Comparison of ENCODE assay signal across 1 cellular context in the genomic region with DNA sequence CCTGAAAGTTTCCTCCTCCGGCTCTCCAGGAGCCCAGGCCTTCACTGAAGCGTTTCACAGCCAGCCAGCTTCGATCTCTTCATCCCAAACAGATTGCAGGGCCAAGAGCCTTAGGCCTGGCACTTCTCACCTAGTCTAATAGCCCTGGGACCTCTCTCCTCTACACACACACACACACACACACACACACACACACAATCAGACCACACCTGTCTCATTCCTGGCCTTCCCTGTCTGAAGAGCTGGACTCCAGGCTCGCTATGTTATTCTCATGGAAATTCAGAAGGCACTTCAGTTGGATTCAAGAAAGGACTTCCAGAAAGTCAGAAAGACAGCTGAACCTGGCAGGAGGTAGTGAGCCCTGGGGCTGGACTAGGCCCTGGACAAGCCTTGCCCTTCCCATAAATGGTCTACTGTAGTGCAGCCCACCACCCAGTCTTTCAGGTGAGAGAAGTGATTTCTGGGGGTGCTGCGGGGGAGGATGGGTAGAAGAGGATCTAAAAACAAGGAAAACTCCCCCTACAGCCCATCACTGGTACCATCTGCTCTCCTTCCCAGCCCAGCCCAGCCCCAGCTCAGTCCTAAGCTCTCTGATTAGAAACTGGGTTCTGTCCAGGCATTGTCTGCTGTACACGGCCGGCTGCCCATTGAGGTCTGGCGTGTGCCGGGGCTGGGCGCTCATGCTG.
A peak's percentile ranks its signal among the peaks of the same experiment; 100 is the strongest.
TF ChIP-seq lines count a peak whose summit lies in the region.

No MANE protein-coding gene starts in this region.

TF ChIP-seq in K562, 482 proteins besides CTCF, POLR2A, EP300 and RAD21 (continued from another document and continues in another):
- TF ChIP-seq, protein P1, sequence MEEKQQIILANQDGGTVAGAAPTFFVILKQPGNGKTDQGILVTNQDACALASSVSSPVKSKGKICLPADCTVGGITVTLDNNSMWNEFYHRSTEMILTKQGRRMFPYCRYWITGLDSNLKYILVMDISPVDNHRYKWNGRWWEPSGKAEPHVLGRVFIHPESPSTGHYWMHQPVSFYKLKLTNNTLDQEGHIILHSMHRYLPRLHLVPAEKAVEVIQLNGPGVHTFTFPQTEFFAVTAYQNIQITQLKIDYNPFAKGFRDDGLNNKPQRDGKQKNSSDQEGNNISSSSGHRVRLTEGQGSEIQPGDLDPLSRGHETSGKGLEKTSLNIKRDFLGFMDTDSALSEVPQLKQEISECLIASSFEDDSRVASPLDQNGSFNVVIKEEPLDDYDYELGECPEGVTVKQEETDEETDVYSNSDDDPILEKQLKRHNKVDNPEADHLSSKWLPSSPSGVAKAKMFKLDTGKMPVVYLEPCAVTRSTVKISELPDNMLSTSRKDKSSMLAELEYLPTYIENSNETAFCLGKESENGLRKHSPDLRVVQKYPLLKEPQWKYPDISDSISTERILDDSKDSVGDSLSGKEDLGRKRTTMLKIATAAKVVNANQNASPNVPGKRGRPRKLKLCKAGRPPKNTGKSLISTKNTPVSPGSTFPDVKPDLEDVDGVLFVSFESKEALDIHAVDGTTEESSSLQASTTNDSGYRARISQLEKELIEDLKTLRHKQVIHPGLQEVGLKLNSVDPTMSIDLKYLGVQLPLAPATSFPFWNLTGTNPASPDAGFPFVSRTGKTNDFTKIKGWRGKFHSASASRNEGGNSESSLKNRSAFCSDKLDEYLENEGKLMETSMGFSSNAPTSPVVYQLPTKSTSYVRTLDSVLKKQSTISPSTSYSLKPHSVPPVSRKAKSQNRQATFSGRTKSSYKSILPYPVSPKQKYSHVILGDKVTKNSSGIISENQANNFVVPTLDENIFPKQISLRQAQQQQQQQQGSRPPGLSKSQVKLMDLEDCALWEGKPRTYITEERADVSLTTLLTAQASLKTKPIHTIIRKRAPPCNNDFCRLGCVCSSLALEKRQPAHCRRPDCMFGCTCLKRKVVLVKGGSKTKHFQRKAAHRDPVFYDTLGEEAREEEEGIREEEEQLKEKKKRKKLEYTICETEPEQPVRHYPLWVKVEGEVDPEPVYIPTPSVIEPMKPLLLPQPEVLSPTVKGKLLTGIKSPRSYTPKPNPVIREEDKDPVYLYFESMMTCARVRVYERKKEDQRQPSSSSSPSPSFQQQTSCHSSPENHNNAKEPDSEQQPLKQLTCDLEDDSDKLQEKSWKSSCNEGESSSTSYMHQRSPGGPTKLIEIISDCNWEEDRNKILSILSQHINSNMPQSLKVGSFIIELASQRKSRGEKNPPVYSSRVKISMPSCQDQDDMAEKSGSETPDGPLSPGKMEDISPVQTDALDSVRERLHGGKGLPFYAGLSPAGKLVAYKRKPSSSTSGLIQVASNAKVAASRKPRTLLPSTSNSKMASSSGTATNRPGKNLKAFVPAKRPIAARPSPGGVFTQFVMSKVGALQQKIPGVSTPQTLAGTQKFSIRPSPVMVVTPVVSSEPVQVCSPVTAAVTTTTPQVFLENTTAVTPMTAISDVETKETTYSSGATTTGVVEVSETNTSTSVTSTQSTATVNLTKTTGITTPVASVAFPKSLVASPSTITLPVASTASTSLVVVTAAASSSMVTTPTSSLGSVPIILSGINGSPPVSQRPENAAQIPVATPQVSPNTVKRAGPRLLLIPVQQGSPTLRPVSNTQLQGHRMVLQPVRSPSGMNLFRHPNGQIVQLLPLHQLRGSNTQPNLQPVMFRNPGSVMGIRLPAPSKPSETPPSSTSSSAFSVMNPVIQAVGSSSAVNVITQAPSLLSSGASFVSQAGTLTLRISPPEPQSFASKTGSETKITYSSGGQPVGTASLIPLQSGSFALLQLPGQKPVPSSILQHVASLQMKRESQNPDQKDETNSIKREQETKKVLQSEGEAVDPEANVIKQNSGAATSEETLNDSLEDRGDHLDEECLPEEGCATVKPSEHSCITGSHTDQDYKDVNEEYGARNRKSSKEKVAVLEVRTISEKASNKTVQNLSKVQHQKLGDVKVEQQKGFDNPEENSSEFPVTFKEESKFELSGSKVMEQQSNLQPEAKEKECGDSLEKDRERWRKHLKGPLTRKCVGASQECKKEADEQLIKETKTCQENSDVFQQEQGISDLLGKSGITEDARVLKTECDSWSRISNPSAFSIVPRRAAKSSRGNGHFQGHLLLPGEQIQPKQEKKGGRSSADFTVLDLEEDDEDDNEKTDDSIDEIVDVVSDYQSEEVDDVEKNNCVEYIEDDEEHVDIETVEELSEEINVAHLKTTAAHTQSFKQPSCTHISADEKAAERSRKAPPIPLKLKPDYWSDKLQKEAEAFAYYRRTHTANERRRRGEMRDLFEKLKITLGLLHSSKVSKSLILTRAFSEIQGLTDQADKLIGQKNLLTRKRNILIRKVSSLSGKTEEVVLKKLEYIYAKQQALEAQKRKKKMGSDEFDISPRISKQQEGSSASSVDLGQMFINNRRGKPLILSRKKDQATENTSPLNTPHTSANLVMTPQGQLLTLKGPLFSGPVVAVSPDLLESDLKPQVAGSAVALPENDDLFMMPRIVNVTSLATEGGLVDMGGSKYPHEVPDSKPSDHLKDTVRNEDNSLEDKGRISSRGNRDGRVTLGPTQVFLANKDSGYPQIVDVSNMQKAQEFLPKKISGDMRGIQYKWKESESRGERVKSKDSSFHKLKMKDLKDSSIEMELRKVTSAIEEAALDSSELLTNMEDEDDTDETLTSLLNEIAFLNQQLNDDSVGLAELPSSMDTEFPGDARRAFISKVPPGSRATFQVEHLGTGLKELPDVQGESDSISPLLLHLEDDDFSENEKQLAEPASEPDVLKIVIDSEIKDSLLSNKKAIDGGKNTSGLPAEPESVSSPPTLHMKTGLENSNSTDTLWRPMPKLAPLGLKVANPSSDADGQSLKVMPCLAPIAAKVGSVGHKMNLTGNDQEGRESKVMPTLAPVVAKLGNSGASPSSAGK (IDR thresholded peaks at IDR 0.05): no peak
- peak; percentile 74; the same call in 1 of the 2 replicates for TF ChIP-seq BCOR (IDR thresholded peaks at IDR 0.05)
- TF ChIP-seq RFX1 (IDR thresholded peaks at IDR 0.05): no peak
- no peak for TF ChIP-seq TAF7 (tag; IDR thresholded peaks at IDR 0.05)
- TF ChIP-seq, protein P2, sequence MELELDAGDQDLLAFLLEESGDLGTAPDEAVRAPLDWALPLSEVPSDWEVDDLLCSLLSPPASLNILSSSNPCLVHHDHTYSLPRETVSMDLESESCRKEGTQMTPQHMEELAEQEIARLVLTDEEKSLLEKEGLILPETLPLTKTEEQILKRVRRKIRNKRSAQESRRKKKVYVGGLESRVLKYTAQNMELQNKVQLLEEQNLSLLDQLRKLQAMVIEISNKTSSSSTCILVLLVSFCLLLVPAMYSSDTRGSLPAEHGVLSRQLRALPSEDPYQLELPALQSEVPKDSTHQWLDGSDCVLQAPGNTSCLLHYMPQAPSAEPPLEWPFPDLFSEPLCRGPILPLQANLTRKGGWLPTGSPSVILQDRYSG (tag; conservative IDR thresholded peaks at IDR 0.05; ENCODE audit: low read depth): no peak
- TF ChIP-seq ARID1B (IDR thresholded peaks at IDR 0.05): 0 out of 2 replicates have a peak, but pooled peaks have one; percentile 22
- no peak for TF ChIP-seq CSDE1 (IDR thresholded peaks at IDR 0.05)
- TF ChIP-seq, protein P3, sequence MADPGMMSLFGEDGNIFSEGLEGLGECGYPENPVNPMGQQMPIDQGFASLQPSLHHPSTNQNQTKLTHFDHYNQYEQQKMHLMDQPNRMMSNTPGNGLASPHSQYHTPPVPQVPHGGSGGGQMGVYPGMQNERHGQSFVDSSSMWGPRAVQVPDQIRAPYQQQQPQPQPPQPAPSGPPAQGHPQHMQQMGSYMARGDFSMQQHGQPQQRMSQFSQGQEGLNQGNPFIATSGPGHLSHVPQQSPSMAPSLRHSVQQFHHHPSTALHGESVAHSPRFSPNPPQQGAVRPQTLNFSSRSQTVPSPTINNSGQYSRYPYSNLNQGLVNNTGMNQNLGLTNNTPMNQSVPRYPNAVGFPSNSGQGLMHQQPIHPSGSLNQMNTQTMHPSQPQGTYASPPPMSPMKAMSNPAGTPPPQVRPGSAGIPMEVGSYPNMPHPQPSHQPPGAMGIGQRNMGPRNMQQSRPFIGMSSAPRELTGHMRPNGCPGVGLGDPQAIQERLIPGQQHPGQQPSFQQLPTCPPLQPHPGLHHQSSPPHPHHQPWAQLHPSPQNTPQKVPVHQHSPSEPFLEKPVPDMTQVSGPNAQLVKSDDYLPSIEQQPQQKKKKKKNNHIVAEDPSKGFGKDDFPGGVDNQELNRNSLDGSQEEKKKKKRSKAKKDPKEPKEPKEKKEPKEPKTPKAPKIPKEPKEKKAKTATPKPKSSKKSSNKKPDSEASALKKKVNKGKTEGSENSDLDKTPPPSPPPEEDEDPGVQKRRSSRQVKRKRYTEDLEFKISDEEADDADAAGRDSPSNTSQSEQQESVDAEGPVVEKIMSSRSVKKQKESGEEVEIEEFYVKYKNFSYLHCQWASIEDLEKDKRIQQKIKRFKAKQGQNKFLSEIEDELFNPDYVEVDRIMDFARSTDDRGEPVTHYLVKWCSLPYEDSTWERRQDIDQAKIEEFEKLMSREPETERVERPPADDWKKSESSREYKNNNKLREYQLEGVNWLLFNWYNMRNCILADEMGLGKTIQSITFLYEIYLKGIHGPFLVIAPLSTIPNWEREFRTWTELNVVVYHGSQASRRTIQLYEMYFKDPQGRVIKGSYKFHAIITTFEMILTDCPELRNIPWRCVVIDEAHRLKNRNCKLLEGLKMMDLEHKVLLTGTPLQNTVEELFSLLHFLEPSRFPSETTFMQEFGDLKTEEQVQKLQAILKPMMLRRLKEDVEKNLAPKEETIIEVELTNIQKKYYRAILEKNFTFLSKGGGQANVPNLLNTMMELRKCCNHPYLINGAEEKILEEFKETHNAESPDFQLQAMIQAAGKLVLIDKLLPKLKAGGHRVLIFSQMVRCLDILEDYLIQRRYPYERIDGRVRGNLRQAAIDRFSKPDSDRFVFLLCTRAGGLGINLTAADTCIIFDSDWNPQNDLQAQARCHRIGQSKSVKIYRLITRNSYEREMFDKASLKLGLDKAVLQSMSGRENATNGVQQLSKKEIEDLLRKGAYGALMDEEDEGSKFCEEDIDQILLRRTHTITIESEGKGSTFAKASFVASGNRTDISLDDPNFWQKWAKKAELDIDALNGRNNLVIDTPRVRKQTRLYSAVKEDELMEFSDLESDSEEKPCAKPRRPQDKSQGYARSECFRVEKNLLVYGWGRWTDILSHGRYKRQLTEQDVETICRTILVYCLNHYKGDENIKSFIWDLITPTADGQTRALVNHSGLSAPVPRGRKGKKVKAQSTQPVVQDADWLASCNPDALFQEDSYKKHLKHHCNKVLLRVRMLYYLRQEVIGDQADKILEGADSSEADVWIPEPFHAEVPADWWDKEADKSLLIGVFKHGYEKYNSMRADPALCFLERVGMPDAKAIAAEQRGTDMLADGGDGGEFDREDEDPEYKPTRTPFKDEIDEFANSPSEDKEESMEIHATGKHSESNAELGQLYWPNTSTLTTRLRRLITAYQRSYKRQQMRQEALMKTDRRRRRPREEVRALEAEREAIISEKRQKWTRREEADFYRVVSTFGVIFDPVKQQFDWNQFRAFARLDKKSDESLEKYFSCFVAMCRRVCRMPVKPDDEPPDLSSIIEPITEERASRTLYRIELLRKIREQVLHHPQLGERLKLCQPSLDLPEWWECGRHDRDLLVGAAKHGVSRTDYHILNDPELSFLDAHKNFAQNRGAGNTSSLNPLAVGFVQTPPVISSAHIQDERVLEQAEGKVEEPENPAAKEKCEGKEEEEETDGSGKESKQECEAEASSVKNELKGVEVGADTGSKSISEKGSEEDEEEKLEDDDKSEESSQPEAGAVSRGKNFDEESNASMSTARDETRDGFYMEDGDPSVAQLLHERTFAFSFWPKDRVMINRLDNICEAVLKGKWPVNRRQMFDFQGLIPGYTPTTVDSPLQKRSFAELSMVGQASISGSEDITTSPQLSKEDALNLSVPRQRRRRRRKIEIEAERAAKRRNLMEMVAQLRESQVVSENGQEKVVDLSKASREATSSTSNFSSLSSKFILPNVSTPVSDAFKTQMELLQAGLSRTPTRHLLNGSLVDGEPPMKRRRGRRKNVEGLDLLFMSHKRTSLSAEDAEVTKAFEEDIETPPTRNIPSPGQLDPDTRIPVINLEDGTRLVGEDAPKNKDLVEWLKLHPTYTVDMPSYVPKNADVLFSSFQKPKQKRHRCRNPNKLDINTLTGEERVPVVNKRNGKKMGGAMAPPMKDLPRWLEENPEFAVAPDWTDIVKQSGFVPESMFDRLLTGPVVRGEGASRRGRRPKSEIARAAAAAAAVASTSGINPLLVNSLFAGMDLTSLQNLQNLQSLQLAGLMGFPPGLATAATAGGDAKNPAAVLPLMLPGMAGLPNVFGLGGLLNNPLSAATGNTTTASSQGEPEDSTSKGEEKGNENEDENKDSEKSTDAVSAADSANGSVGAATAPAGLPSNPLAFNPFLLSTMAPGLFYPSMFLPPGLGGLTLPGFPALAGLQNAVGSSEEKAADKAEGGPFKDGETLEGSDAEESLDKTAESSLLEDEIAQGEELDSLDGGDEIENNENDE (IDR thresholded peaks at IDR 0.05; ENCODE audit: low read depth, low read length): no peak
- TF ChIP-seq, protein P4, sequence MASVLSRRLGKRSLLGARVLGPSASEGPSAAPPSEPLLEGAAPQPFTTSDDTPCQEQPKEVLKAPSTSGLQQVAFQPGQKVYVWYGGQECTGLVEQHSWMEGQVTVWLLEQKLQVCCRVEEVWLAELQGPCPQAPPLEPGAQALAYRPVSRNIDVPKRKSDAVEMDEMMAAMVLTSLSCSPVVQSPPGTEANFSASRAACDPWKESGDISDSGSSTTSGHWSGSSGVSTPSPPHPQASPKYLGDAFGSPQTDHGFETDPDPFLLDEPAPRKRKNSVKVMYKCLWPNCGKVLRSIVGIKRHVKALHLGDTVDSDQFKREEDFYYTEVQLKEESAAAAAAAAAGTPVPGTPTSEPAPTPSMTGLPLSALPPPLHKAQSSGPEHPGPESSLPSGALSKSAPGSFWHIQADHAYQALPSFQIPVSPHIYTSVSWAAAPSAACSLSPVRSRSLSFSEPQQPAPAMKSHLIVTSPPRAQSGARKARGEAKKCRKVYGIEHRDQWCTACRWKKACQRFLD (CRISPR knock-in tag; IDR thresholded peaks at IDR 0.05): no peak
- TF ChIP-seq ZNF347 (CRISPR knock-in tag; IDR thresholded peaks at IDR 0.05; ENCODE audit: low read depth): no peak
- no peak for TF ChIP-seq PTBP1 (IDR thresholded peaks at IDR 0.05; ENCODE audit: low read depth, low read length)
- TF ChIP-seq ATF1 (CRISPR knock-in tag; IDR thresholded peaks at IDR 0.05): no peak
- TF ChIP-seq ATF1 (tag; IDR thresholded peaks at IDR 0.05): no peak
- TF ChIP-seq ZNF778 (CRISPR knock-in tag; IDR thresholded peaks at IDR 0.05): no peak
- TF ChIP-seq ZKSCAN1 (IDR thresholded peaks at IDR 0.05; ENCODE audit: low read depth, low read length): no peak
- no peak for TF ChIP-seq PHB (CRISPR knock-in tag; IDR thresholded peaks at IDR 0.05)
- no peak for TF ChIP-seq ZNF766 (CRISPR knock-in tag; conservative IDR thresholded peaks at IDR 0.05)
- TF ChIP-seq, protein P5, sequence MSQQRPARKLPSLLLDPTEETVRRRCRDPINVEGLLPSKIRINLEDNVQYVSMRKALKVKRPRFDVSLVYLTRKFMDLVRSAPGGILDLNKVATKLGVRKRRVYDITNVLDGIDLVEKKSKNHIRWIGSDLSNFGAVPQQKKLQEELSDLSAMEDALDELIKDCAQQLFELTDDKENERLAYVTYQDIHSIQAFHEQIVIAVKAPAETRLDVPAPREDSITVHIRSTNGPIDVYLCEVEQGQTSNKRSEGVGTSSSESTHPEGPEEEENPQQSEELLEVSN (IDR thresholded peaks at IDR 0.05; ENCODE audit: borderline replicate concordance in 1 of 2, extremely low read depth in 1 of 2, insufficient read depth in 1 of 2, insufficient read length in 1 of 2, low read depth in 1 of 2, low read length in 1 of 2, poor library complexity in 1 of 2, severe bottlenecking in 1 of 2): no peak
- no peak for TF ChIP-seq KDM4B (IDR thresholded peaks at IDR 0.05; ENCODE audit: borderline replicate concordance in 2 of 2, low read depth in 1 of 2)
- no peak for TF ChIP-seq JUNB (CRISPR knock-in tag; conservative IDR thresholded peaks at IDR 0.05)
